ENCODE assay signal across 28 cellular contexts in the genomic region with DNA sequence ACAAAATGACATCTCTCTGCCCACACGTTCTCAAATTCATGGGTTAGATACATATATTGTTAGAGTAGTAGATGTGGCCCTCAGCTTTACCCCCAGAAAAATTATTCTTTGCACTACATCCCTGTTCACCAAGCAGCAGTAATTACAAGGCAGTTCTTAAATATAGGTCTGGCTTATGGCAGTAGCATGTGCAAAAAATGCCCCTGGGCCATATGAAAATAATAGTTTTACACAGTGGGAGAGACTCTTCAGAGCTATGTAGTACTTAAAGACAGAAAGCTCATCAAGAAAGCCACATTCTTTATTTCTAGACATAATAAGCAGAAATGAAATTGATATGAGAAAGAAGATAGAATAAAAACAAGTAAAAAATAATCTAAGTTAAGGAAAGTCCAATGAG.
"Had no signal": no experiment of that assay in that cellular context is flagged by ENCODE, and none has a peak within 500 bp of the region (broad histone marks: within the 10 kb centered on the region; RNA-seq: fewer than 3 reads in every experiment).

No MANE protein-coding gene starts in this region.

- ATAC-seq: activated CD4-positive, CD25-positive, alpha-beta regulatory T cell treated with anti-CD3 and anti-CD28 coated beads, Interleukin-2, amount 50 U/mL, for 24 hours; activated CD8-positive, alpha-beta T cell treated with anti-CD3 and anti-CD28 coated beads for 36 hours; activated T-cell treated with anti-CD3 and anti-CD28 coated beads, Interleukin-2, amount 50 U/mL, for 4 hours; activated T-helper 17 cell treated with anti-CD3 and anti-CD28 coated beads, Interleukin-2, amount 50 U/mL, for 72 hours; effector memory CD8-positive, alpha-beta T cell; foreskin keratinocyte; gastrocnemius medialis; heart left ventricle had no signal

- DNase-seq: activated B cell treated with CpG ODN at 0.5 μM for 24 hours; activated CD4-positive, alpha-beta T cell treated with anti-CD3 and anti-CD28 coated beads for 48 hours; activated CD4-positive, alpha-beta T cell treated with anti-CD3 and anti-CD28 coated beads, Interleukin-2, amount 50 U/mL, for 1 hour; activated CD4-positive, alpha-beta T cell treated with anti-CD3 and anti-CD28 coated beads, Interleukin-2, amount 50 U/mL, for 48 hours; activated CD8-positive, alpha-beta memory T cell treated with anti-CD3 and anti-CD28 coated beads for 24 hours; activated CD8-positive, alpha-beta T cell treated with anti-CD3 and anti-CD28 coated beads for 36 hours; activated effector memory CD4-positive, alpha-beta T cell treated with Interleukin-2 at 50 U/mL for 16 hours; activated gamma-delta T cell treated with Interleukin-2 at 50 U/mL for 16 hours; activated naive CD4-positive, alpha-beta T cell treated with anti-CD3 and anti-CD28 coated beads, Interleukin-2, amount 50 U/mL, for 16 hours; activated naive CD4-positive, alpha-beta T cell treated with Interleukin-2 at 50 U/mL for 16 hours; activated T-cell treated with anti-CD3 and anti-CD28 coated beads, Interleukin-2, amount 50 U/mL, for 4 hours; amniotic stem cell; anterior cingulate cortex; brain microvascular endothelial cell; cortex of kidney; dermis blood vessel endothelial cell; effector CD4-positive, alpha-beta T cell; effector memory CD8-positive, alpha-beta T cell; erythroblast; foreskin keratinocyte; gastrocnemius medialis; glutamatergic neuron; heart left ventricle; hypothalamus; T1000; WERI-Rb-1 had no signal
